8 cellular contexts compared by ENCODE assay signal in the genomic region with DNA sequence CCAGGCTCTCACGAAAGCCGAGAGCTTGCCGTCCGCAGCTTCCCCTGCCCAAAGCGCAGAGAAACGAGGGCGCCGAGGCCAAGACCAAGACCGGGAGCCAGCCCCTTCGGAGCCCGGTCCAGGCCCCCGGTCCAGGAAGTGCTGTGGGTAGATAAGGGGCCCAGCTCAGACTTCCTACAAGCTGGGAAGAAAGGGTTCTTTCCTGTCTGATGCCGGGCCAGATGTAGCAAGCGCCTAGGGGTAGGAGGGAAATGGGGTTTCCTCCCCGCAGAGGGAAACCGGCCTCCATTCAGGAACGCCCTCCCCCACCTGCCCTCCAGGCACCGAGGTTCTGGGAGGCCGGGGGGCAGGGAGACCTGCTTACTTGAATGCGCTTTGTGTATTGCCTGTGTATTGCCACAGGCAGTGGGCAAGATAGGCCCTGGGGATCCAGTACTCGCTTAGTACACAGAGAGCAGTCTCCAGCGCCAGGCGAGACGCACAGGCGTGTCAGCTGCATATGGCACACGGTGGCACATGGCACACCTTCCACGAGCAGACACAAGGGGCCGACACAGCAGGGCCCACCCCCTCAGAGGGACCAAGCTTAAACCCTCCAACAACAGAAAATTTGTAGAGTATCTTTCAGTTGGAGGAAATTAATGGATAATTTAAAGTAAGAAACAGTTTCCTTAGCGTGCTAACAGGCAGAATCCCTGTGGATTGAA. TPM values are rescaled to one million over a fixed set of nuclear protein-coding genes. Genes with fewer than 3 reads are reported as not detected.
DNase-seq lines count a peak whose midpoint lies in the region; ATAC-seq and TF ChIP-seq lines count a peak whose summit lies in the region.

No MANE protein-coding gene starts in this region.

- peak overlapping the region; percentile 64 for H3K4me3 ChIP-seq in fibroblast of the aortic adventitia (ENCODE audit: low read depth, low read length)

- peaks cover 6% of the 10 kb centered on the region for H3K27me3 Mint-ChIP-seq in HFFc6 (ENCODE audit: insufficient read depth)
- H3K27me3 Mint-ChIP-seq in activated T-cell treated with anti-CD3 and anti-CD28 coated beads, Interleukin-2, amount 50 U/mL, for 72 hours (ENCODE audit: low read depth), result peaks cover 6% of the 10 kb centered on the region

- no peaks in the 10 kb centered on the region for H3K36me3 Mint-ChIP-seq in HFFc6 (ENCODE audit: low read depth)
- H3K36me3 Mint-ChIP-seq in activated T-cell treated with anti-CD3 and anti-CD28 coated beads, Interleukin-2, amount 50 U/mL, for 72 hours (ENCODE audit: insufficient read depth in 2 of 2), result no peaks in the 10 kb centered on the region

- H3K4me1 Mint-ChIP-seq in HFFc6 (ENCODE audit: low read depth), result peaks cover 17% of the 10 kb centered on the region
- H3K4me1 Mint-ChIP-seq in activated T-cell treated with anti-CD3 and anti-CD28 coated beads, Interleukin-2, amount 50 U/mL, for 72 hours (ENCODE audit: low read depth), result peaks cover 22% of the 10 kb centered on the region

- peak; percentile 6 to 18 for ATAC-seq in activated T-cell treated with anti-CD3 and anti-CD28 coated beads, Interleukin-2, amount 50 U/mL, for 72 hours (replicated peaks in 1 of 2)

- no peaks in the 10 kb centered on the region for H3K9me3 Mint-ChIP-seq in HFFc6
- H3K9me3 Mint-ChIP-seq in activated T-cell treated with anti-CD3 and anti-CD28 coated beads, Interleukin-2, amount 50 U/mL, for 72 hours, result no peaks in the 10 kb centered on the region

- DNase-seq in COLO668 (lab: John Stamatoyannopoulos, UW; ENCODE audit: unreplicated experiment), result peak; percentile 73
- DNase-seq in HFFc6, result no peak
- peak; percentile 84 for DNase-seq in NCI-H510A treated with DMSO at 0.1 percent for 48 hours (lab: John Stamatoyannopoulos, UW)
- peak; percentile 28 to 53 for DNase-seq in activated T-cell treated with anti-CD3 and anti-CD28 coated beads, Interleukin-2, amount 50 U/mL, for 72 hours
- peak; percentile 68 for DNase-seq in fibroblast of the aortic adventitia (ENCODE audit: low read depth)
- DNase-seq in pulmonary artery endothelial cell (ENCODE audit: low read depth, low spot score), result peak; percentile 93
- no peak for DNase-seq in posterior vena cava (ENCODE audit: low spot score)
- DNase-seq in dedifferentiated amniotic fluid mesenchymal stem cell (ENCODE audit: extremely low spot score), result no peak

- intact Hi-C loops in posterior vena cava (cut with DNase I), result no loop called here

- peak overlapping the region; percentile 5; the same call in 1 of the 2 replicates for H3K27ac Mint-ChIP-seq in HFFc6
- peak overlapping the region; percentile 39 for H3K27ac Mint-ChIP-seq in activated T-cell treated with anti-CD3 and anti-CD28 coated beads, Interleukin-2, amount 50 U/mL, for 72 hours

- TF ChIP-seq CTCF in HFFc6 (IDR thresholded peaks at IDR 0.05), result no peak
- no peak for TF ChIP-seq CTCF in fibroblast of the aortic adventitia (IDR thresholded peaks at IDR 0.05; ENCODE audit: insufficient read depth, low read length)

- peak overlapping the region; percentile 9; the same call in 1 of the 2 replicates for H3K4me3 Mint-ChIP-seq in HFFc6
- peak overlapping the region; percentile 59 to 63 for H3K4me3 Mint-ChIP-seq in activated T-cell treated with anti-CD3 and anti-CD28 coated beads, Interleukin-2, amount 50 U/mL, for 72 hours

RNA-seq across cellular contexts. Expression of a gene that starts 1.0 kb away (rescaled TPM):
- total RNA-seq in HFFc6 (2021; fragmentation: NEBNext Ultra II Directional; extraction: Animal tissue kit (Norgen Biotek cat#: 25700)), result 10 to 100 TPM in 4 of 6 experiments, 1 to 10 TPM in 2; 5.5 to 21.4 (median 15.9) TPM
- total RNA-seq in activated T-cell treated with anti-CD3 and anti-CD28 coated beads, Interleukin-2, amount 50 U/mL, for 72 hours, result 10 to 100 TPM in 1 of 2 donors, 1 to 10 TPM in 1; 4.7 to 10.2 TPM
- total RNA-seq in fibroblast of the aortic adventitia (ENCODE audit: low replicate concordance) (16.4 and 29.5 TPM in 2 replicates), pulmonary artery endothelial cell (26.1 and 34.6 TPM in 2 replicates), posterior vena cava (10 to 100 TPM; 21.3 to 26.2 TPM)

RNA-seq across cellular contexts. Expression of a gene that starts 29.7 kb away (rescaled TPM):
- total RNA-seq in HFFc6 (2021; fragmentation: NEBNext Ultra II Directional; extraction: Animal tissue kit (Norgen Biotek cat#: 25700)), result 1 to 10 TPM; 1.6 to 2.1 (median 1.7) TPM
- 1 to 10 TPM in 1 of 2 donors, under 1 TPM in 1; 0.58 to 2.5 TPM for total RNA-seq in activated T-cell treated with anti-CD3 and anti-CD28 coated beads, Interleukin-2, amount 50 U/mL, for 72 hours
- 16.9 and 24.3 TPM in 2 replicates for total RNA-seq in fibroblast of the aortic adventitia (ENCODE audit: low replicate concordance)
- total RNA-seq in pulmonary artery endothelial cell, result 30.6 and 38.3 TPM in 2 replicates
- 10 to 100 TPM in 1 of 2 donors, 1 to 10 TPM in 1; 9.9 to 16.3 TPM for total RNA-seq in posterior vena cava

Comparison
In these comparisons a context has a peak if more than half of its experiments do, and no peak if none do; other contexts are left out.
1. DNase-seq: peak in COLO668 (single experiment), NCI-H510A treated with DMSO at 0.1 percent for 48 hours (single experiment), activated T-cell treated with anti-CD3 and anti-CD28 coated beads, Interleukin-2, amount 50 U/mL, for 72 hours (2 of 2), fibroblast of the aortic adventitia (single experiment) and pulmonary artery endothelial cell (single experiment); none in HFFc6 (single experiment), posterior vena cava (single experiment) and dedifferentiated amniotic fluid mesenchymal stem cell (single experiment).